Comparison of ENCODE assay signal across 1 cellular context in genomic region chr17:31095239-31096105, GRCh38.
A peak's percentile ranks its signal among the peaks of the same experiment; 100 is the strongest.
TF ChIP-seq lines count a peak whose summit lies in the region.

No MANE protein-coding gene starts in this region.

TF ChIP-seq in HepG2, 621 proteins besides CTCF, POLR2A, EP300 and RAD21 (continued from another document and continues in another):
- TF ChIP-seq, protein P1, sequence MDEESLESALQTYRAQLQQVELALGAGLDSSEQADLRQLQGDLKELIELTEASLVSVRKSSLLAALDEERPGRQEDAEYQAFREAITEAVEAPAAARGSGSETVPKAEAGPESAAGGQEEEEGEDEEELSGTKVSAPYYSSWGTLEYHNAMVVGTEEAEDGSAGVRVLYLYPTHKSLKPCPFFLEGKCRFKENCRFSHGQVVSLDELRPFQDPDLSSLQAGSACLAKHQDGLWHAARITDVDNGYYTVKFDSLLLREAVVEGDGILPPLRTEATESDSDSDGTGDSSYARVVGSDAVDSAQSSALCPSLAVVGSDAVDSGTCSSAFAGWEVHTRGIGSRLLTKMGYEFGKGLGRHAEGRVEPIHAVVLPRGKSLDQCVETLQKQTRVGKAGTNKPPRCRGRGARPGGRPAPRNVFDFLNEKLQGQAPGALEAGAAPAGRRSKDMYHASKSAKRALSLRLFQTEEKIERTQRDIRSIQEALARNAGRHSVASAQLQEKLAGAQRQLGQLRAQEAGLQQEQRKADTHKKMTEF (CRISPR knock-in tag; IDR thresholded peaks at IDR 0.05): peak; percentile 23; the same call in 1 of the 2 replicates
- TF ChIP-seq ZNF567 (CRISPR knock-in tag; IDR thresholded peaks at IDR 0.05; ENCODE audit: borderline replicate concordance) (no peak), ZBTB38 (CRISPR knock-in tag; IDR thresholded peaks at IDR 0.05) (no peak), SP5 (CRISPR knock-in tag; IDR thresholded peaks at IDR 0.05; ENCODE audit: borderline replicate concordance, low read depth) (no peak), TOE1 (CRISPR knock-in tag; IDR thresholded peaks at IDR 0.05) (no peak), TAF1 (CRISPR knock-in tag; IDR thresholded peaks at IDR 0.05) (no peak), MLXIP (CRISPR knock-in tag; IDR thresholded peaks at IDR 0.05; ENCODE audit: borderline replicate concordance) (no peak), MLLT10 (CRISPR knock-in tag; IDR thresholded peaks at IDR 0.05) (no peak), ZFX (CRISPR knock-in tag; IDR thresholded peaks at IDR 0.05; ENCODE audit: low read depth) (peak; percentile 80), BRF2 (CRISPR knock-in tag; IDR thresholded peaks at IDR 0.05) (no peak), ZNF20 (CRISPR knock-in tag; IDR thresholded peaks at IDR 0.05) (no peak), ZBTB37 (CRISPR knock-in tag; IDR thresholded peaks at IDR 0.05) (no peak), ZNF350 (CRISPR knock-in tag; IDR thresholded peaks at IDR 0.05; ENCODE audit: borderline replicate concordance, low read depth) (0 out of 2 replicates have a peak, but pooled peaks have one; percentile 30), MAFG (CRISPR knock-in tag; IDR thresholded peaks at IDR 0.05) (no peak), TBL1XR1 (IDR thresholded peaks at IDR 0.05; ENCODE audit: borderline replicate concordance, low read length, partially characterized antibody) (no peak), YY1 (IDR thresholded peaks at IDR 0.05; ENCODE audit: insufficient read depth, insufficient replicate concordance, low read depth, low read length) (no peak), TCF12 (IDR thresholded peaks at IDR 0.05) (no peak), TCF12 (CRISPR knock-in tag; IDR thresholded peaks at IDR 0.05) (no peak), ZNF652 (CRISPR knock-in tag; IDR thresholded peaks at IDR 0.05; ENCODE audit: borderline replicate concordance, low read depth) (no peak), ZNF12 (CRISPR knock-in tag; IDR thresholded peaks at IDR 0.05) (peak; percentile 85; the same call in 1 of the 2 replicates), ESRRA (CRISPR knock-in tag; IDR thresholded peaks at IDR 0.05; ENCODE audit: low read depth) (no peak), HHEX (CRISPR knock-in tag; IDR thresholded peaks at IDR 0.05) (no peak), PHF20 (CRISPR knock-in tag; IDR thresholded peaks at IDR 0.05) (no peak), PATZ1 (CRISPR knock-in tag; IDR thresholded peaks at IDR 0.05) (peak; percentile 4; the same call in 1 of the 2 replicates), ZNF543 (CRISPR knock-in tag; IDR thresholded peaks at IDR 0.05) (0 out of 2 replicates have a peak, but pooled peaks have one; percentile 29), ZNF75D (CRISPR knock-in tag; IDR thresholded peaks at IDR 0.05; ENCODE audit: borderline replicate concordance) (no peak), ZSCAN9 (CRISPR knock-in tag; IDR thresholded peaks at IDR 0.05; ENCODE audit: borderline replicate concordance) (no peak), ZNF609 (CRISPR knock-in tag; IDR thresholded peaks at IDR 0.05; ENCODE audit: borderline replicate concordance) (no peak), ZNF3 (CRISPR knock-in tag; IDR thresholded peaks at IDR 0.05) (no peak), ZNF383 (CRISPR knock-in tag; IDR thresholded peaks at IDR 0.05; ENCODE audit: borderline replicate concordance) (no peak)
- TF ChIP-seq, protein P2, sequence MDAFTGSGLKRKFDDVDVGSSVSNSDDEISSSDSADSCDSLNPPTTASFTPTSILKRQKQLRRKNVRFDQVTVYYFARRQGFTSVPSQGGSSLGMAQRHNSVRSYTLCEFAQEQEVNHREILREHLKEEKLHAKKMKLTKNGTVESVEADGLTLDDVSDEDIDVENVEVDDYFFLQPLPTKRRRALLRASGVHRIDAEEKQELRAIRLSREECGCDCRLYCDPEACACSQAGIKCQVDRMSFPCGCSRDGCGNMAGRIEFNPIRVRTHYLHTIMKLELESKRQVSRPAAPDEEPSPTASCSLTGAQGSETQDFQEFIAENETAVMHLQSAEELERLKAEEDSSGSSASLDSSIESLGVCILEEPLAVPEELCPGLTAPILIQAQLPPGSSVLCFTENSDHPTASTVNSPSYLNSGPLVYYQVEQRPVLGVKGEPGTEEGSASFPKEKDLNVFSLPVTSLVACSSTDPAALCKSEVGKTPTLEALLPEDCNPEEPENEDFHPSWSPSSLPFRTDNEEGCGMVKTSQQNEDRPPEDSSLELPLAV (CRISPR knock-in tag; conservative IDR thresholded peaks at IDR 0.05; ENCODE audit: low read depth): no peak
- TF ChIP-seq, protein P3, sequence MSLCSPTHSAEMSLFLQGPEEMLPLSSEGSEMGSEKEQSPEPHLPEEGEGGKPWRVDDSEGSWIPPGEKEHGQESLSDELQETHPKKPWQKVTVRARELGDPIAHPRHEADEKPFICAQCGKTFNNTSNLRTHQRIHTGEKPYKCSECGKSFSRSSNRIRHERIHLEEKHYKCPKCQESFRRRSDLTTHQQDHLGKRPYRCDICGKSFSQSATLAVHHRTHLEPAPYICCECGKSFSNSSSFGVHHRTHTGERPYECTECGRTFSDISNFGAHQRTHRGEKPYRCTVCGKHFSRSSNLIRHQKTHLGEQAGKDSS (CRISPR knock-in tag; IDR thresholded peaks at IDR 0.05; ENCODE audit: borderline replicate concordance, low read depth): peak; percentile 49; the same call in 1 of the 2 replicates
- TF ChIP-seq, protein P4, sequence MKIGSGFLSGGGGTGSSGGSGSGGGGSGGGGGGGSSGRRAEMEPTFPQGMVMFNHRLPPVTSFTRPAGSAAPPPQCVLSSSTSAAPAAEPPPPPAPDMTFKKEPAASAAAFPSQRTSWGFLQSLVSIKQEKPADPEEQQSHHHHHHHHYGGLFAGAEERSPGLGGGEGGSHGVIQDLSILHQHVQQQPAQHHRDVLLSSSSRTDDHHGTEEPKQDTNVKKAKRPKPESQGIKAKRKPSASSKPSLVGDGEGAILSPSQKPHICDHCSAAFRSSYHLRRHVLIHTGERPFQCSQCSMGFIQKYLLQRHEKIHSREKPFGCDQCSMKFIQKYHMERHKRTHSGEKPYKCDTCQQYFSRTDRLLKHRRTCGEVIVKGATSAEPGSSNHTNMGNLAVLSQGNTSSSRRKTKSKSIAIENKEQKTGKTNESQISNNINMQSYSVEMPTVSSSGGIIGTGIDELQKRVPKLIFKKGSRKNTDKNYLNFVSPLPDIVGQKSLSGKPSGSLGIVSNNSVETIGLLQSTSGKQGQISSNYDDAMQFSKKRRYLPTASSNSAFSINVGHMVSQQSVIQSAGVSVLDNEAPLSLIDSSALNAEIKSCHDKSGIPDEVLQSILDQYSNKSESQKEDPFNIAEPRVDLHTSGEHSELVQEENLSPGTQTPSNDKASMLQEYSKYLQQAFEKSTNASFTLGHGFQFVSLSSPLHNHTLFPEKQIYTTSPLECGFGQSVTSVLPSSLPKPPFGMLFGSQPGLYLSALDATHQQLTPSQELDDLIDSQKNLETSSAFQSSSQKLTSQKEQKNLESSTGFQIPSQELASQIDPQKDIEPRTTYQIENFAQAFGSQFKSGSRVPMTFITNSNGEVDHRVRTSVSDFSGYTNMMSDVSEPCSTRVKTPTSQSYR (CRISPR knock-in tag; IDR thresholded peaks at IDR 0.05; ENCODE audit: borderline replicate concordance): peak; percentile 33; the same call in 1 of the 2 replicates
